ENCODE assay signal across 15 cellular contexts in the genomic region with DNA sequence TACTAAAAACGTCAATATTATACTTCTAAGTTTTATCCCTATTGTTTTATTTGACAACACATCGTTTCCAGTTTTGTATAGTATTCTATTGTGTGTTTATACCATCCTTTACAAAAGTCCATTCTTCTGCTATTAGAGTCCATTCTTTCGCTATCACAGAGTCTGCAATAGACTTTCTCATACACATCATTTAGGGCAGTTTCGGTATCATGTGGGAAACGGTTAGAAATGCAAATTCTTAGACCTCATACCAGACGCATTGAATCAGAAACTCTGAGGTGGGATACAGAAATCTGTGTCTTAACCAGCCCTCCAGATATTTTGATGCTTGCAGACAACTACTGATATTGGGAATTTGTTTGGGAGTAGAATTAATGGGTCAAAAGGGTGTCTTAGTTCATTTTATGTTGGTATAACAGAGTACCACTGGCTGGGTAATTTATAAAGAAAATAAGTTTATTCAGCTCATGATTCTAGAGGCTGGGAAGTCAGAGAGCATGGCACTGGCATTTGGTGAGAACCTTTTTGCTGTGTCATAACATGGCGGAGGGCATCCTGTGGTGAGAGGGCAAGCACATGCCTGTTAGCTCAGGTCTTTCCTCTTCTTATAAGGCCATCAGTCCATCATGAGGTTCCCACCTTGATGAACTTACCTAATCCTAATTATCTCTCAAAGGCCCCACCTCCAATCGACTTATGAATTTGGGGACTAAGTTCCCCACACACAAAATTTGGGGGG. TPM values are rescaled to one million over a fixed set of nuclear protein-coding genes. Genes with fewer than 3 reads are reported as not detected.
DNase-seq lines count a peak whose midpoint lies in the region; ATAC-seq and TF ChIP-seq lines count a peak whose summit lies in the region.
"Had no signal": no experiment of that assay in that cellular context is flagged by ENCODE, and none has a peak within 500 bp of the region (broad histone marks: within the 10 kb centered on the region; RNA-seq: fewer than 3 reads in every experiment).

No MANE protein-coding gene starts in this region.

- intact Hi-C loops in heart right ventricle (cut with DNase I), result no loop called here

- peaks cover 0 to 12% (median 0%) of the 10 kb centered on the region in 7 donors for H3K27me3 ChIP-seq in heart right ventricle
- no peaks in the 10 kb centered on the region for H3K27me3 ChIP-seq in CD8-positive, alpha-beta memory T cell (ENCODE audit: insufficient read depth, low read length, poor library complexity, severe bottlenecking)
- H3K27me3 ChIP-seq: BE2C had no signal

- CTCF ChIA-PET in CD8-positive, alpha-beta memory T cell (lab: Charles Lee), result no interaction called here

- peaks cover 8 to 32% of the 10 kb centered on the region in 2 donors for H3K27me3 Mint-ChIP-seq in CD8-positive, alpha-beta memory T cell

- TF ChIP-seq CTCF in GM13977 (IDR thresholded peaks at IDR 0.05; ENCODE audit: extremely low read depth, insufficient read depth, missing control alignments) (no peak), heart right ventricle (IDR thresholded peaks at IDR 0.05) (no peak)

- 85 to 88% methylated on average over 8 of the region's 8 CpGs for WGBS in heart right ventricle, 2 donors

- H3K4me3 ChIP-seq in heart right ventricle, result no peak overlapping the region
- no peak overlapping the region for H3K4me3 ChIP-seq in CD8-positive, alpha-beta memory T cell (ENCODE audit: low read length)

- H3K9me3 ChIP-seq in heart right ventricle, result no peaks in the 10 kb centered on the region
- H3K9me3 ChIP-seq in CD8-positive, alpha-beta memory T cell (ENCODE audit: low read length), result no peaks in the 10 kb centered on the region
- H3K9me3 ChIP-seq: BE2C had no signal

- H3K4me1 Mint-ChIP-seq in CD8-positive, alpha-beta memory T cell, result no peaks in the 10 kb centered on the region

- in situ Hi-C loops in GM13977 (cut with MboI; ENCODE audit: low pct_unique_long_range_greater_than_20kb, low sequenced_read_pairs, unreplicated experiment), result no loop called here

- DNase-seq in GM13977 (ENCODE audit: low spot score) (peak; percentile 55), heart right ventricle (no peak), NCI-H2029 (lab: John Stamatoyannopoulos, UW) (no peak), AML-193 (lab: John Stamatoyannopoulos, UW) (no peak)
- no peak for DNase-seq in CD8-positive, alpha-beta memory T cell
- DNase-seq: activated CD4-positive, alpha-beta T cell treated with anti-CD3 and anti-CD28 coated beads for 4 hours; activated naive CD4-positive, alpha-beta T cell treated with anti-CD3 and anti-CD28 coated beads for 36 hours; BE2C; stimulated activated CD4-positive, alpha-beta T cell treated with anti-CD3 and anti-CD28 coated beads, Interleukin-12 subunit alpha, Interleukin-12 subunit beta, amount 100 ng/mL, for 4 hours had no signal

- peaks cover 0 to 8% (median 4%) of the 10 kb centered on the region in 5 donors for H3K9me3 Mint-ChIP-seq in CD8-positive, alpha-beta memory T cell
- H3K9me3 Mint-ChIP-seq: activated naive CD4-positive, alpha-beta T cell treated with anti-CD3 and anti-CD28 coated beads for 36 hours had no signal

- H3K27ac Mint-ChIP-seq in CD8-positive, alpha-beta memory T cell, result no peak overlapping the region
- H3K27ac Mint-ChIP-seq: activated naive CD4-positive, alpha-beta T cell treated with anti-CD3 and anti-CD28 coated beads for 36 hours had no signal

- no peak overlapping the region for H3K4me3 Mint-ChIP-seq in CD8-positive, alpha-beta memory T cell
- H3K4me3 Mint-ChIP-seq: activated naive CD4-positive, alpha-beta T cell treated with anti-CD3 and anti-CD28 coated beads for 36 hours had no signal

- H3K4me1 ChIP-seq in heart right ventricle, result no peaks in the 10 kb centered on the region
- H3K4me1 ChIP-seq in CD8-positive, alpha-beta memory T cell (ENCODE audit: insufficient read depth, low read length), result no peaks in the 10 kb centered on the region
- H3K4me1 ChIP-seq: BE2C had no signal

- H3K27ac ChIP-seq in heart right ventricle, result no peak overlapping the region
- no peak overlapping the region for H3K27ac ChIP-seq in CD8-positive, alpha-beta memory T cell (ENCODE audit: low read depth, low read length)
- H3K27ac ChIP-seq: HL-60 had no signal

- no peaks in the 10 kb centered on the region for H3K36me3 Mint-ChIP-seq in CD8-positive, alpha-beta memory T cell

- no peaks in the 10 kb centered on the region for H3K36me3 ChIP-seq in heart right ventricle
- H3K36me3 ChIP-seq in CD8-positive, alpha-beta memory T cell (ENCODE audit: insufficient read depth, low read length), result no peaks in the 10 kb centered on the region
- H3K36me3 ChIP-seq: BE2C had no signal

- ATAC-seq in GM19395 (IDR thresholded peaks at IDR 0.05; ENCODE audit: unreplicated experiment) (peak; percentile 98), HG02642 (IDR thresholded peaks at IDR 0.05; ENCODE audit: poor library complexity, unreplicated experiment) (peak; percentile 90), HG03432 (IDR thresholded peaks at IDR 0.05; ENCODE audit: unreplicated experiment) (peak; percentile 97), heart right ventricle (no peak)
- ATAC-seq: SK-N-SH treated with all-trans-retinoic acid at 6 μM for 48 hours had no signal

- POLR2A ChIA-PET in CD8-positive, alpha-beta memory T cell (lab: Charles Lee), result no interaction called here

RNA-seq across cellular contexts. Expression of a gene that starts 21.1 kb away (rescaled TPM):
- not detected for total RNA-seq in heart right ventricle
- polyA plus RNA-seq in heart right ventricle, result not detected
- not detected for total RNA-seq in CD8-positive, alpha-beta memory T cell
- not detected for polyA plus RNA-seq in CD8-positive, alpha-beta memory T cell
- total RNA-seq: activated naive CD4-positive, alpha-beta T cell treated with anti-CD3 and anti-CD28 coated beads for 36 hours; cerebellum had no signal

Comparison
In these comparisons a context has a peak if more than half of its experiments do, and no peak if none do; other contexts are left out.
1. ATAC-seq: peak in GM19395 (single experiment), HG02642 (single experiment) and HG03432 (single experiment); none in heart right ventricle (0 of 8).